ENCODE assay signal across 8 cellular contexts in the genomic region with DNA sequence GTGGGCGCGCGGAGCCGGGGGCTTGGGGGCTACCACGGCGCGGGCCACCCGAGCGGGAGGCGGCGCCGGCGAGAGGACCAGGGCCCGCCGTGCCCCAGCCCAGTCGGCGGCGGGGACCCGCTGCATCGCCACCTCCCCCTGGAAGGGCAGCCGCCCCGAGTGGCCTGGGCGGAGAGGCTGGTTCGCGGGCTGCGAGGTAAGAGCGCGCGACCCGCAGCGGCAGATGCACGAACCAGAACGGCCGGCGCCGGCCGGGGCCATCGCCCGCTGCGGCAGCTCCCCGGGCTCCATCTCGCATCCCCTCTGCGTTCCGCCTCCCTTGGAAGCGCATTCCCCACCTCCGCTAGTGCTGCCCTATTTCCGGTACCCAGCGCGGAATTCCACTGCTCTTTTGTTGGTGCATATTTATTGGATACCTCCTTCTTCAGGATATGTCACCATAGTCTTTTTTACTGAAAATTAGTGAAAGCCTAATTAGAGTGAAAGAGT. TPM values are rescaled to one million over a fixed set of nuclear protein-coding genes. Genes with fewer than 3 reads are reported as not detected.
A peak's percentile ranks its signal among the peaks of the same experiment; 100 is the strongest.
DNase-seq lines count a peak whose midpoint lies in the region; ATAC-seq, FAIRE-seq and TF ChIP-seq lines count a peak whose summit lies in the region.

No MANE protein-coding gene starts in this region.

- TF ChIP-seq POLR2A in K562 (conservative IDR thresholded peaks at IDR 0.05) = no peak

- peak overlapping the region; percentile 45 for H2AFZ ChIP-seq in K562 (ENCODE audit: low read depth, low read length)

- no TSS peak for BruUV-seq in K562 (replicated peaks; lab: Mats Ljungman, UMichigan)

- no peak for TF ChIP-seq RAD21 in K562 (CRISPR knock-in tag; conservative IDR thresholded peaks at IDR 0.05 in 1 of 2, IDR thresholded peaks at IDR 0.05 in 1 of 2)

- H4K20me1 ChIP-seq in K562 (replicated peaks; ENCODE audit: control insufficient read depth, insufficient read depth, low read length) = peaks cover 7% of the 10 kb centered on the region; the same call in 1 of the 2 replicates

- ATAC-seq in GM19395 (IDR thresholded peaks at IDR 0.05; ENCODE audit: unreplicated experiment) = peak; percentile 40
- ATAC-seq in HG03439 (IDR thresholded peaks at IDR 0.05; ENCODE audit: unreplicated experiment) = peak; percentile 41
- ATAC-seq in K562 = peak; percentile 50

- in situ Hi-C loops in K562 (cut with MboI) = no loop called here

- no peaks in the 10 kb centered on the region for H3K36me3 ChIP-seq in K562 (ENCODE audit: control insufficient read depth, insufficient read depth, low read length)
- H3K36me3 ChIP-seq in iPS DF 6.9 (ENCODE audit: control insufficient read depth, insufficient read depth, low read length) = no peaks in the 10 kb centered on the region

- CTCF ChIA-PET in K562 (lab: Yijun Ruan, JAX; ENCODE audit: low intra/inter-chr PET ratio) = no interaction called here

- peak; percentile 0 for DNase-seq in DMS79 (lab: John Stamatoyannopoulos, UW)
- peak; percentile 58 for DNase-seq in RPMI7951 (ENCODE audit: low read depth)
- DNase-seq in K562 (ENCODE audit: extremely low read depth in 1 of 4, low spot score in 3 of 4) = peak in 3 of 4 experiments; percentile 17 to 22 (median 18)
- DNase-seq in iPS DF 6.9 (ENCODE audit: low read depth, low spot score) = no peak
- peak; percentile 27 for DNase-seq in renal cortical epithelial cell (ENCODE audit: low read depth)
- DNase-seq in NOMO-1 treated with DMSO at 0.1 percent for 48 hours (lab: John Stamatoyannopoulos, UW; ENCODE audit: unreplicated experiment) = no peak

- no peak for FAIRE-seq in K562 (lab: Jason Lieb, UNC)

- H3K9me3 ChIP-seq in K562 (replicated peaks; ENCODE audit: control insufficient read depth, insufficient read depth, low read depth, low read length) (no peaks in the 10 kb centered on the region), iPS DF 6.9 (ENCODE audit: control insufficient read depth, insufficient read depth, low read length) (no peaks in the 10 kb centered on the region)

- H3K27me3 ChIP-seq in K562 (ENCODE audit: control insufficient read depth in 2 of 2, insufficient read depth in 2 of 2, low read length in 2 of 2) (peaks cover 17 to 20% of the 10 kb centered on the region in 2 experiments; a peak in 4 of 5 replicates), iPS DF 6.9 (ENCODE audit: control insufficient read depth, insufficient read depth, low read length) (no peaks in the 10 kb centered on the region)

- TF ChIP-seq CTCF in K562 (IDR thresholded peaks at IDR 0.05 in 2 of 3, conservative IDR thresholded peaks at IDR 0.05 in 1 of 3; ENCODE audit: insufficient read depth in 2 of 3, low read depth in 1 of 3, low read length in 3 of 3) = no peak

- H3K9me1 ChIP-seq in K562 (ENCODE audit: control insufficient read depth, insufficient read depth, low read length) = no peaks in the 10 kb centered on the region

- POLR2A ChIA-PET in K562 (lab: Yijun Ruan, JAX) = no interaction called here

- H3K9ac ChIP-seq in K562 (ENCODE audit: insufficient read depth in 1 of 2, low read depth in 2 of 2, low read length in 2 of 2) = peak overlapping the region in 1 of 2 experiments; percentile 85; a peak in 2 of 4 replicates

- intact Hi-C loops in K562 (cut with micrococcal nuclease) = no loop called here

- H3K4me2 ChIP-seq in K562 (ENCODE audit: insufficient read depth, low read length) = peak overlapping the region; percentile 72

- H3K4me1 ChIP-seq in K562 (replicated peaks in 1 of 2; ENCODE audit: control insufficient read depth in 2 of 2, insufficient read depth in 2 of 2, low read length in 2 of 2) = peaks cover 4 to 15% of the 10 kb centered on the region in 2 experiments; a peak in 4 of 5 replicates
- peaks cover 1% of the 10 kb centered on the region; the same call in 1 of the 2 replicates for H3K4me1 ChIP-seq in iPS DF 6.9 (ENCODE audit: control insufficient read depth, insufficient read depth, low read length)

- H3K79me2 ChIP-seq in K562 (ENCODE audit: control insufficient read depth, insufficient read depth, low read length) = no peaks in the 10 kb centered on the region

- H3K27ac ChIP-seq in K562 (ENCODE audit: extremely low read depth, low read depth, low read length) = no peak overlapping the region
- H3K27ac ChIP-seq in iPS DF 6.9 (ENCODE audit: low read length) = no peak overlapping the region

- H3K4me3 ChIP-seq in K562 (peak overlapping the region; percentile 46), iPS DF 6.9 (ENCODE audit: low read length) (peak overlapping the region; percentile 97)

- WGBS in K562 (ENCODE audit: insufficient coverage, low coverage, missing lambda C conversion rate) = under 1% methylated on average over 33 of the region's 49 CpGs
- WGBS in iPS DF 6.9 (ENCODE audit: insufficient coverage, insufficient read length) = no CpG with 5 or more reads among the region's 49 CpGs

- no peak for TF ChIP-seq EP300 in K562 (IDR thresholded peaks at IDR 0.05; ENCODE audit: low read length)

TF ChIP-seq in K562, 482 proteins besides CTCF, POLR2A, EP300 and RAD21 (continues in another document):
- TF ChIP-seq BACH1 (tag; IDR thresholded peaks at IDR 0.05) = no peak
- 0 out of 2 replicates have a peak, but pooled peaks have one; percentile 16 for TF ChIP-seq GABPA (tag; conservative IDR thresholded peaks at IDR 0.05; ENCODE audit: low read depth)
- no peak for TF ChIP-seq SETDB1 (IDR thresholded peaks at IDR 0.05; ENCODE audit: low read length)
- TF ChIP-seq, protein P1, sequence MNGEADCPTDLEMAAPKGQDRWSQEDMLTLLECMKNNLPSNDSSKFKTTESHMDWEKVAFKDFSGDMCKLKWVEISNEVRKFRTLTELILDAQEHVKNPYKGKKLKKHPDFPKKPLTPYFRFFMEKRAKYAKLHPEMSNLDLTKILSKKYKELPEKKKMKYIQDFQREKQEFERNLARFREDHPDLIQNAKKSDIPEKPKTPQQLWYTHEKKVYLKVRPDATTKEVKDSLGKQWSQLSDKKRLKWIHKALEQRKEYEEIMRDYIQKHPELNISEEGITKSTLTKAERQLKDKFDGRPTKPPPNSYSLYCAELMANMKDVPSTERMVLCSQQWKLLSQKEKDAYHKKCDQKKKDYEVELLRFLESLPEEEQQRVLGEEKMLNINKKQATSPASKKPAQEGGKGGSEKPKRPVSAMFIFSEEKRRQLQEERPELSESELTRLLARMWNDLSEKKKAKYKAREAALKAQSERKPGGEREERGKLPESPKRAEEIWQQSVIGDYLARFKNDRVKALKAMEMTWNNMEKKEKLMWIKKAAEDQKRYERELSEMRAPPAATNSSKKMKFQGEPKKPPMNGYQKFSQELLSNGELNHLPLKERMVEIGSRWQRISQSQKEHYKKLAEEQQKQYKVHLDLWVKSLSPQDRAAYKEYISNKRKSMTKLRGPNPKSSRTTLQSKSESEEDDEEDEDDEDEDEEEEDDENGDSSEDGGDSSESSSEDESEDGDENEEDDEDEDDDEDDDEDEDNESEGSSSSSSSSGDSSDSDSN (IDR thresholded peaks at IDR 0.05; ENCODE audit: borderline replicate concordance in 1 of 2, low read depth in 2 of 2, low read length in 2 of 2) = peak in 1 of 2 experiments; percentile 56; a peak in 2 of 4 replicates
- TF ChIP-seq CTBP1 (IDR thresholded peaks at IDR 0.05; ENCODE audit: borderline replicate concordance) = 0 out of 2 replicates have a peak, but pooled peaks have one; percentile 11
- TF ChIP-seq SRSF1 (IDR thresholded peaks at IDR 0.05; ENCODE audit: low read depth, low read length) = no peak

RNA-seq across cellular contexts. Expression of a gene that starts 0.7 kb away (rescaled TPM):
- 25.1 and 29.1 TPM in 2 replicates for total RNA-seq in RPMI7951 (2014; rRNA removed; shearing (Covaris generic))
- total RNA-seq in K562 (2011; cell fraction: chromatin; rRNA removed; ENCODE audit: low replicate concordance) = 1.6 and 2.1 TPM in 2 replicates
- 0.50 and 1.1 TPM in 2 replicates for total RNA-seq in K562 (2011; cell fraction: nucleolus; rRNA removed)
- 0.53 and 0.59 TPM in 2 replicates for total RNA-seq in K562 (2011; cell fraction: nucleoplasm; rRNA removed)
- total RNA-seq in K562 (2014; rRNA removed) = 0.12 and 0.45 TPM in 2 replicates
- total RNA-seq in K562 (2014; rRNA removed; fragmentation: Illumina TruSeq; extraction: Trizol) = 0.58 and 0.89 TPM in 2 replicates
- 0.87 and 1.2 TPM in 2 replicates for total RNA-seq in K562 (2015; rRNA removed; fragmentation: Illumina TruSeq; extraction: Trizol)
- total RNA-seq in K562 (2021) = 0.45 and 0.47 TPM in 2 replicates
- 0.35 and 0.57 TPM in 2 replicates for polyA plus RNA-seq in K562 (2011; rRNA removed)
- 0.06 and 0.34 TPM in 2 replicates for polyA plus RNA-seq in K562 (2011; cell fraction: cytosol; rRNA removed)
- 0.53 and 1.3 TPM in 2 replicates for polyA plus RNA-seq in K562 (2011; cell fraction: nucleus; rRNA removed)
- 0.39 and 0.96 TPM in 2 replicates for polyA plus RNA-seq in K562 (2012)
- polyA plus RNA-seq in K562 (2014; fragmentation: Illumina TruSeq; extraction: Trizol) = 0.34 and 0.36 TPM in 2 replicates
- polyA plus RNA-seq in K562 (2014; fragmentation: Nextera tagmentation; extraction: Ambion mirVana) = under 1 TPM; 0.11 to 0.14 TPM
- polyA plus RNA-seq in K562 (2014; rRNA removed) = 0.38 and 0.49 TPM in 2 replicates
- polyA minus RNA-seq in K562 (2011; rRNA and poly(A)+ RNA removed) = 1.0 and 1.7 TPM in 2 replicates
- 0.29 and 0.64 TPM in 2 replicates for polyA minus RNA-seq in K562 (2011; cell fraction: cytosol; rRNA and poly(A)+ RNA removed)
- 0.27 and 1.1 TPM in 2 replicates for polyA minus RNA-seq in K562 (2011; cell fraction: nucleus; rRNA and poly(A)+ RNA removed)
- total RNA-seq in renal cortical epithelial cell = 29.2 and 189 TPM in 2 replicates

RNA-seq across cellular contexts. Expression of a gene that starts 32.7 kb away (rescaled TPM):
- 2.6 and 3.1 TPM in 2 replicates for total RNA-seq in RPMI7951 (2014; rRNA removed; shearing (Covaris generic))
- not detected in 2 replicates for total RNA-seq in K562 (2011; cell fraction: chromatin; rRNA removed; ENCODE audit: low replicate concordance)
- not detected in 2 replicates for total RNA-seq in K562 (2011; cell fraction: nucleolus; rRNA removed)
- total RNA-seq in K562 (2011; cell fraction: nucleoplasm; rRNA removed) = not detected in 2 replicates
- total RNA-seq in K562 (2014; rRNA removed) = not detected in 2 replicates
- not detected in 2 replicates for total RNA-seq in K562 (2014; rRNA removed; fragmentation: Illumina TruSeq; extraction: Trizol)
- not detected in 2 replicates for total RNA-seq in K562 (2015; rRNA removed; fragmentation: Illumina TruSeq; extraction: Trizol)
- total RNA-seq in K562 (2021) = 0.64 and 0.81 TPM in 2 replicates
- not detected in 2 replicates for polyA plus RNA-seq in K562 (2011; rRNA removed)
- polyA plus RNA-seq in K562 (2011; cell fraction: cytosol; rRNA removed) = 0.16 TPM in 1 of 2 replicates, not detected in the other
- polyA plus RNA-seq in K562 (2011; cell fraction: nucleus; rRNA removed) = not detected in 2 replicates
- polyA plus RNA-seq in K562 (2012) = 0.11 TPM in 1 of 2 replicates, not detected in the other
- polyA plus RNA-seq in K562 (2014; fragmentation: Illumina TruSeq; extraction: Trizol) = not detected in 2 replicates
- under 1 TPM in 1 of 2 experiments, not detected in 1; 0.10 TPM for polyA plus RNA-seq in K562 (2014; fragmentation: Nextera tagmentation; extraction: Ambion mirVana)
- not detected in 2 replicates for polyA plus RNA-seq in K562 (2014; rRNA removed)
- polyA minus RNA-seq in K562 (2011; rRNA and poly(A)+ RNA removed) = not detected in 2 replicates
- polyA minus RNA-seq in K562 (2011; cell fraction: cytosol; rRNA and poly(A)+ RNA removed) = 1.1 TPM in 1 of 2 replicates, not detected in the other
- polyA minus RNA-seq in K562 (2011; cell fraction: nucleus; rRNA and poly(A)+ RNA removed) = not detected in 2 replicates
- 723 and 3,280 TPM in 2 replicates for total RNA-seq in renal cortical epithelial cell

Comparison
In these comparisons a context has a peak if more than half of its experiments do, and no peak if none do; other contexts are left out.
1. DNase-seq: peak in DMS79 (single experiment), RPMI7951 (single experiment), K562 (3 of 4) and renal cortical epithelial cell (single experiment); none in iPS DF 6.9 (single experiment) and NOMO-1 treated with DMSO at 0.1 percent for 48 hours (single experiment).
2. RNA of a gene that starts 32.7 kb away (total RNA-seq): 723 to 3,280 TPM in renal cortical epithelial cell; 2.6 to 3.1 TPM in RPMI7951 and 0.64 to 0.81 TPM in K562; every median in the first group is over 100 times any median in the second.
3. Peak in every context shown above with its lines, with median percentiles within 50 percentile points of each other: ATAC-seq.